ENCODE assay signal across 21 cellular contexts in the genomic region with DNA sequence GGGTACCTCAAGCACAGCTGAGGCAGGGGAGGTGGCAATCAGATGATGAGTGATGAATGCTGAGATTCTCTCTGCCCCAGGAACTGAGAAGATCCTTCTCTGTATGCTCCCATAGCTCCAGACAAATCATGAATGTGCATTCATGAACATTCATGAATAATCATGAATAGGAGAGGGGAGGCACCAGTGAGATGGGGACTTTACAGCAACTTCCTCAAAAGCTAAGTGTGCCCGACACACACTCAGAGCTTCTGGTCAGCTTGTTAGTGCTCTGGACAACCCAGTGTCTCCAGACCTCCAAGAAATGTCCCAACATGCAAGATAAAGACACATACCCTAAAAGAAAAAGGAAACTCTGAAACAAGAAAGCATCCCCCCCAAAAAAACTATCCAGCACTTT. TPM values are rescaled to one million over a fixed set of nuclear protein-coding genes. Genes with fewer than 3 reads are reported as not detected.
DNase-seq lines count a peak whose midpoint lies in the region; ATAC-seq and TF ChIP-seq lines count a peak whose summit lies in the region.
"Had no signal": no experiment of that assay in that cellular context is flagged by ENCODE, and none has a peak within 500 bp of the region (broad histone marks: within the 10 kb centered on the region; RNA-seq: fewer than 3 reads in every experiment).

No MANE protein-coding gene starts in this region.

- peak overlapping the region; percentile 24 for H3K27ac ChIP-seq in OCI-LY3 (ENCODE audit: low read length)
- H3K27ac ChIP-seq: cardiac muscle cell, gastroesophageal sphincter, upper lobe of right lung had no signal

- H3K79me2 ChIP-seq in OCI-LY3 (ENCODE audit: low read length) = no peaks in the 10 kb centered on the region

- intact Hi-C loops in dendritic cell treated with granulocyte-macrophage colony-stimulating factor and Interleukin-4, amounts not matched to agents 40 ng/mL and 50 ng/mL, for 4 days (cut with micrococcal nuclease) = no loop called here
- intact Hi-C loops in activated T-helper 1 cell treated with anti-CD3 and anti-CD28 coated beads, Interleukin-12 subunit alpha, Interleukin-12 subunit beta, Interleukin-2, Interleukin-4 antibody, amounts not matched to agents 30 ng/mL and 10 ng/mL and 1 ng/mL, durations not matched to agents 14 hours and 24 hours and 36 hours (cut with micrococcal nuclease) = no loop called here

- peaks cover 6% of the 10 kb centered on the region; the same call in 1 of the 2 replicates for H3K9me3 ChIP-seq in OCI-LY3 (ENCODE audit: insufficient read depth, low read length)
- H3K9me3 ChIP-seq: gastroesophageal sphincter, upper lobe of right lung had no signal

- peaks cover 3% of the 10 kb centered on the region for H3K36me3 Mint-ChIP-seq in activated CD8-positive, alpha-beta memory T cell treated with anti-CD3 and anti-CD28 coated beads, Interleukin-2, amount 10 ng/mL, durations not matched to agents 7 days and 5 days
- no peaks in the 10 kb centered on the region for H3K36me3 Mint-ChIP-seq in dendritic cell treated with granulocyte-macrophage colony-stimulating factor and Interleukin-4, amounts not matched to agents 40 ng/mL and 50 ng/mL, for 4 days (ENCODE audit: low read depth)
- H3K36me3 Mint-ChIP-seq in activated T-helper 1 cell treated with anti-CD3 and anti-CD28 coated beads, Interleukin-12 subunit alpha, Interleukin-12 subunit beta, Interleukin-2, Interleukin-4 antibody, amounts not matched to agents 30 ng/mL and 10 ng/mL and 1 ng/mL, durations not matched to agents 14 hours and 24 hours and 36 hours (ENCODE audit: low read depth) = no peaks in the 10 kb centered on the region

- CTCF ChIA-PET in activated CD8-positive, alpha-beta memory T cell treated with anti-CD3 and anti-CD28 coated beads, Interleukin-2, amount 10 ng/mL, durations not matched to agents 7 days and 5 days (lab: Charles Lee) = interaction anchor here (0.7 to 6.6 kb wide), 4 partner anchors 16 to 58 kb away, joined by 3 to 117 read pairs (median 10); no protein-coding TSS in a partner anchor

- H3K4me2 ChIP-seq in OCI-LY3 (ENCODE audit: low read length) = peak overlapping the region; percentile 51

- H3K4me1 ChIP-seq in OCI-LY3 (ENCODE audit: low read length) = peaks cover 70% of the 10 kb centered on the region
- H3K4me1 ChIP-seq: gastroesophageal sphincter had no signal

- H3K9me3 Mint-ChIP-seq in activated CD8-positive, alpha-beta memory T cell treated with anti-CD3 and anti-CD28 coated beads, Interleukin-2, amount 10 ng/mL, durations not matched to agents 7 days and 5 days (ENCODE audit: low read depth) = no peaks in the 10 kb centered on the region
- H3K9me3 Mint-ChIP-seq in dendritic cell treated with granulocyte-macrophage colony-stimulating factor and Interleukin-4, amounts not matched to agents 40 ng/mL and 50 ng/mL, for 4 days = no peaks in the 10 kb centered on the region
- H3K9me3 Mint-ChIP-seq in activated T-helper 1 cell treated with anti-CD3 and anti-CD28 coated beads, Interleukin-12 subunit alpha, Interleukin-12 subunit beta, Interleukin-2, Interleukin-4 antibody, amounts not matched to agents 30 ng/mL and 10 ng/mL and 1 ng/mL, durations not matched to agents 14 hours and 24 hours and 36 hours = no peaks in the 10 kb centered on the region
- H3K9me3 Mint-ChIP-seq: nephron; stimulated activated naive CD8-positive, alpha-beta T cell treated with anti-CD3 and anti-CD28 coated beads, Interleukin-15, Interleukin-2, amounts not matched to agents 100 ng/mL and 50 ng/mL, for 24 hours had no signal

- H2AFZ ChIP-seq in OCI-LY3 (ENCODE audit: low read depth, low read length) = no peak overlapping the region

- no peak overlapping the region for H3K27ac Mint-ChIP-seq in activated CD8-positive, alpha-beta memory T cell treated with anti-CD3 and anti-CD28 coated beads, Interleukin-2, amount 10 ng/mL, durations not matched to agents 7 days and 5 days
- peak overlapping the region; percentile 18 for H3K27ac Mint-ChIP-seq in dendritic cell treated with granulocyte-macrophage colony-stimulating factor and Interleukin-4, amounts not matched to agents 40 ng/mL and 50 ng/mL, for 4 days
- H3K27ac Mint-ChIP-seq in activated T-helper 1 cell treated with anti-CD3 and anti-CD28 coated beads, Interleukin-12 subunit alpha, Interleukin-12 subunit beta, Interleukin-2, Interleukin-4 antibody, amounts not matched to agents 30 ng/mL and 10 ng/mL and 1 ng/mL, durations not matched to agents 14 hours and 24 hours and 36 hours = no peak overlapping the region
- H3K27ac Mint-ChIP-seq: CD4-positive, CD25-positive, alpha-beta regulatory T cell; nephron; progenitor cell of endocrine pancreas; stimulated activated naive CD8-positive, alpha-beta T cell treated with anti-CD3 and anti-CD28 coated beads, Interleukin-15, Interleukin-2, amounts not matched to agents 100 ng/mL and 50 ng/mL, for 24 hours had no signal

- H3K27me3 ChIP-seq in OCI-LY3 (ENCODE audit: low read depth, low read length) = peaks cover 27% of the 10 kb centered on the region
- H3K27me3 ChIP-seq: cardiac muscle cell, upper lobe of right lung had no signal

- peaks cover 4% of the 10 kb centered on the region for H3K36me3 ChIP-seq in OCI-LY3 (replicated peaks; ENCODE audit: low read depth, low read length)
- H3K36me3 ChIP-seq: cardiac muscle cell, gastroesophageal sphincter, upper lobe of right lung had no signal

- peak overlapping the region; percentile 30; the same call in 1 of the 2 replicates for H3K9ac ChIP-seq in OCI-LY3 (ENCODE audit: low read length)

- DNase-seq in activated CD8-positive, alpha-beta memory T cell treated with anti-CD3 and anti-CD28 coated beads, Interleukin-2, amount 10 ng/mL, durations not matched to agents 7 days and 5 days = peak; percentile 12
- DNase-seq in activated CD8-positive, alpha-beta memory T cell treated with anti-CD3 and anti-CD28 coated beads, Interleukin-2, amount 50 U/mL, for 48 hours = no peak
- no peak for DNase-seq in activated T-helper 1 cell treated with anti-CD3 and anti-CD28 coated beads, Interleukin-12 subunit alpha, Interleukin-12 subunit beta, Interleukin-2, Interleukin-4 antibody, amounts not matched to agents 30 ng/mL and 10 ng/mL and 1 ng/mL, durations not matched to agents 14 hours and 24 hours and 36 hours (ENCODE audit: low spot score)
- DNase-seq in NCI-H2081 (lab: John Stamatoyannopoulos, UW) (no peak), OCI-M2 (lab: John Stamatoyannopoulos, UW; ENCODE audit: unreplicated experiment) (no peak), iPS-NIHi11 (ENCODE audit: low spot score) (no peak)
- DNase-seq: activated CD4-positive, alpha-beta T cell treated with anti-CD3 and anti-CD28 coated beads for 48 hours; activated gamma-delta T cell; CD4-positive, CD25-positive, alpha-beta regulatory T cell; NCI-H1694 treated with DMSO at 0.1 percent for 48 hours; NCI-H226; upper lobe of right lung had no signal

- no peak for ATAC-seq in activated CD8-positive, alpha-beta memory T cell treated with anti-CD3 and anti-CD28 coated beads, Interleukin-2, amount 10 ng/mL, durations not matched to agents 7 days and 5 days
- ATAC-seq: gastroesophageal sphincter, SK-N-SH treated with all-trans-retinoic acid at 6 μM for 48 hours, upper lobe of right lung had no signal

- peak overlapping the region; percentile 9; the same call in 1 of the 2 replicates for H3K4me3 ChIP-seq in OCI-LY3 (ENCODE audit: low read length)
- H3K4me3 ChIP-seq: cardiac muscle cell, gastroesophageal sphincter, upper lobe of right lung had no signal

- TF ChIP-seq CTCF in OCI-LY3 (IDR thresholded peaks at IDR 0.05; ENCODE audit: low read depth, low read length) = no peak

- peaks cover 67% of the 10 kb centered on the region for H3K4me1 Mint-ChIP-seq in activated CD8-positive, alpha-beta memory T cell treated with anti-CD3 and anti-CD28 coated beads, Interleukin-2, amount 10 ng/mL, durations not matched to agents 7 days and 5 days
- peaks cover 32% of the 10 kb centered on the region for H3K4me1 Mint-ChIP-seq in dendritic cell treated with granulocyte-macrophage colony-stimulating factor and Interleukin-4, amounts not matched to agents 40 ng/mL and 50 ng/mL, for 4 days (ENCODE audit: low read depth)
- H3K4me1 Mint-ChIP-seq in activated T-helper 1 cell treated with anti-CD3 and anti-CD28 coated beads, Interleukin-12 subunit alpha, Interleukin-12 subunit beta, Interleukin-2, Interleukin-4 antibody, amounts not matched to agents 30 ng/mL and 10 ng/mL and 1 ng/mL, durations not matched to agents 14 hours and 24 hours and 36 hours (ENCODE audit: low read depth) = peaks cover 52% of the 10 kb centered on the region

- H3K4me3 Mint-ChIP-seq in activated CD8-positive, alpha-beta memory T cell treated with anti-CD3 and anti-CD28 coated beads, Interleukin-2, amount 10 ng/mL, durations not matched to agents 7 days and 5 days = no peak overlapping the region
- H3K4me3 Mint-ChIP-seq in dendritic cell treated with granulocyte-macrophage colony-stimulating factor and Interleukin-4, amounts not matched to agents 40 ng/mL and 50 ng/mL, for 4 days = no peak overlapping the region
- no peak overlapping the region for H3K4me3 Mint-ChIP-seq in activated T-helper 1 cell treated with anti-CD3 and anti-CD28 coated beads, Interleukin-12 subunit alpha, Interleukin-12 subunit beta, Interleukin-2, Interleukin-4 antibody, amounts not matched to agents 30 ng/mL and 10 ng/mL and 1 ng/mL, durations not matched to agents 14 hours and 24 hours and 36 hours
- H3K4me3 Mint-ChIP-seq: CD4-positive, CD25-positive, alpha-beta regulatory T cell; nephron; stimulated activated naive CD8-positive, alpha-beta T cell treated with anti-CD3 and anti-CD28 coated beads, Interleukin-15, Interleukin-2, amounts not matched to agents 100 ng/mL and 50 ng/mL, for 24 hours had no signal

- H4K20me1 ChIP-seq in OCI-LY3 (ENCODE audit: insufficient read depth, low read length) = no peaks in the 10 kb centered on the region; the same call in 1 of the 2 replicates

- peaks cover 5% of the 10 kb centered on the region for H3K27me3 Mint-ChIP-seq in activated CD8-positive, alpha-beta memory T cell treated with anti-CD3 and anti-CD28 coated beads, Interleukin-2, amount 10 ng/mL, durations not matched to agents 7 days and 5 days
- H3K27me3 Mint-ChIP-seq in dendritic cell treated with granulocyte-macrophage colony-stimulating factor and Interleukin-4, amounts not matched to agents 40 ng/mL and 50 ng/mL, for 4 days = peaks cover 2% of the 10 kb centered on the region
- peaks cover 7% of the 10 kb centered on the region for H3K27me3 Mint-ChIP-seq in activated T-helper 1 cell treated with anti-CD3 and anti-CD28 coated beads, Interleukin-12 subunit alpha, Interleukin-12 subunit beta, Interleukin-2, Interleukin-4 antibody, amounts not matched to agents 30 ng/mL and 10 ng/mL and 1 ng/mL, durations not matched to agents 14 hours and 24 hours and 36 hours (ENCODE audit: insufficient read depth)
- H3K27me3 Mint-ChIP-seq: CD4-positive, CD25-positive, alpha-beta regulatory T cell; progenitor cell of endocrine pancreas; stimulated activated naive CD8-positive, alpha-beta T cell treated with anti-CD3 and anti-CD28 coated beads, Interleukin-15, Interleukin-2, amounts not matched to agents 100 ng/mL and 50 ng/mL, for 24 hours had no signal

RNA-seq across cellular contexts. Expression of gene LRRC2, which starts 24.2 kb away (rescaled TPM):
- total RNA-seq in activated CD8-positive, alpha-beta memory T cell treated with anti-CD3 and anti-CD28 coated beads, Interleukin-2, amount 10 ng/mL, durations not matched to agents 7 days and 5 days = under 1 TPM in 1 of 2 experiments, not detected in 1; 0.07 TPM
- total RNA-seq in activated T-helper 1 cell treated with anti-CD3 and anti-CD28 coated beads, Interleukin-12 subunit alpha, Interleukin-12 subunit beta, Interleukin-2, Interleukin-4 antibody, amounts not matched to agents 30 ng/mL and 10 ng/mL and 1 ng/mL, durations not matched to agents 14 hours and 24 hours and 36 hours = not detected in 2 replicates
- total RNA-seq: progenitor cell of endocrine pancreas had no signal

RNA-seq across cellular contexts. Expression of gene RTP3, which starts 44.1 kb away (rescaled TPM):
- not detected for total RNA-seq in activated CD8-positive, alpha-beta memory T cell treated with anti-CD3 and anti-CD28 coated beads, Interleukin-2, amount 10 ng/mL, durations not matched to agents 7 days and 5 days
- not detected in 2 replicates for total RNA-seq in activated T-helper 1 cell treated with anti-CD3 and anti-CD28 coated beads, Interleukin-12 subunit alpha, Interleukin-12 subunit beta, Interleukin-2, Interleukin-4 antibody, amounts not matched to agents 30 ng/mL and 10 ng/mL and 1 ng/mL, durations not matched to agents 14 hours and 24 hours and 36 hours
- total RNA-seq: cardiac muscle cell; CD4-positive, CD25-positive, alpha-beta regulatory T cell; gastroesophageal sphincter; progenitor cell of endocrine pancreas; RPMI7951; upper lobe of right lung had no signal
